Comparison of ENCODE assay signal across 11 cellular contexts in genomic region chr5:141695627-141696180, GRCh38. TPM values are rescaled to one million over a fixed set of nuclear protein-coding genes. Genes with fewer than 3 reads are reported as not detected.
DNase-seq lines count a peak whose midpoint lies in the region; ATAC-seq and TF ChIP-seq lines count a peak whose summit lies in the region.
"Had no signal": no experiment of that assay in that cellular context is flagged by ENCODE, and none has a peak within 500 bp of the region (broad histone marks: within the 10 kb centered on the region; RNA-seq: fewer than 3 reads in every experiment).

No MANE protein-coding gene starts in this region.

- H3K4me1 ChIP-seq in mucosa of descending colon (ENCODE audit: low read depth), result peaks cover 9% of the 10 kb centered on the region

- peak overlapping the region in 1 of 5 experiments; percentile 37 for H3K4me3 Mint-ChIP-seq in brain
- H3K4me3 Mint-ChIP-seq in activated T-helper 1 cell treated with anti-CD3 and anti-CD28 coated beads, Interleukin-12 subunit alpha, Interleukin-12 subunit beta, Interleukin-2, Interleukin-4 antibody, amounts not matched to agents 30 ng/mL and 10 ng/mL and 1 ng/mL, durations not matched to agents 14 hours and 24 hours and 36 hours, result no peak overlapping the region

- H3K36me3 Mint-ChIP-seq in brain, result no peaks in the 10 kb centered on the region
- no peaks in the 10 kb centered on the region for H3K36me3 Mint-ChIP-seq in activated T-helper 1 cell treated with anti-CD3 and anti-CD28 coated beads, Interleukin-12 subunit alpha, Interleukin-12 subunit beta, Interleukin-2, Interleukin-4 antibody, amounts not matched to agents 30 ng/mL and 10 ng/mL and 1 ng/mL, durations not matched to agents 14 hours and 24 hours and 36 hours (ENCODE audit: low read depth)

- no peak overlapping the region for H3K4me3 ChIP-seq in mucosa of descending colon
- H3K4me3 ChIP-seq: thoracic aorta had no signal

- no peaks in the 10 kb centered on the region for H3K36me3 ChIP-seq in mucosa of descending colon (ENCODE audit: low read depth)
- H3K36me3 ChIP-seq: thoracic aorta had no signal

- no peaks in the 10 kb centered on the region for H3K9me3 ChIP-seq in mucosa of descending colon
- H3K9me3 ChIP-seq: thoracic aorta had no signal

- TF ChIP-seq CTCF in brain (conservative IDR thresholded peaks at IDR 0.05) (no peak), mucosa of descending colon (IDR thresholded peaks at IDR 0.05) (no peak)

- intact Hi-C loops in mucosa of descending colon (cut with DNase I, micrococcal nuclease), result loop anchor here in 1 of 2 donors (5.0 kb wide), 1 partner anchor 262 kb away; the partner anchor contains the start of gene PCDH12
- intact Hi-C loops in activated T-helper 1 cell treated with anti-CD3 and anti-CD28 coated beads, Interleukin-12 subunit alpha, Interleukin-12 subunit beta, Interleukin-2, Interleukin-4 antibody, amounts not matched to agents 30 ng/mL and 10 ng/mL and 1 ng/mL, durations not matched to agents 14 hours and 24 hours and 36 hours (cut with micrococcal nuclease), result no loop called here

- peak; percentile 90 for DNase-seq in DMS 273 (lab: John Stamatoyannopoulos, UW; ENCODE audit: unreplicated experiment)
- DNase-seq in NCI-H2029 (lab: John Stamatoyannopoulos, UW), result peak; percentile 64
- DNase-seq in mucosa of descending colon, result peak in 2 of 3 donors; percentile 70 to 72
- DNase-seq in activated T-cell treated with anti-CD3 and anti-CD28 coated beads for 4 hours, result no peak
- DNase-seq in activated T-helper 1 cell treated with anti-CD3 and anti-CD28 coated beads, Interleukin-12 subunit alpha, Interleukin-12 subunit beta, Interleukin-2, Interleukin-4 antibody, amounts not matched to agents 30 ng/mL and 10 ng/mL and 1 ng/mL, durations not matched to agents 14 hours and 24 hours and 36 hours (ENCODE audit: low spot score), result no peak
- DNase-seq: activated CD8-positive, alpha-beta memory T cell treated with anti-CD3 and anti-CD28 coated beads, Interleukin-2, amount 50 U/mL, for 48 hours; aorta had no signal

- peak; percentile 78 for ATAC-seq in mucosa of descending colon
- ATAC-seq in HG03280 (IDR thresholded peaks at IDR 0.05; ENCODE audit: unreplicated experiment), result no peak
- ATAC-seq in GM21786 (IDR thresholded peaks at IDR 0.05; ENCODE audit: unreplicated experiment), result no peak

- H3K27ac Mint-ChIP-seq in brain, result peak overlapping the region; percentile 27 to 87 (median 58)
- H3K27ac Mint-ChIP-seq in activated T-helper 1 cell treated with anti-CD3 and anti-CD28 coated beads, Interleukin-12 subunit alpha, Interleukin-12 subunit beta, Interleukin-2, Interleukin-4 antibody, amounts not matched to agents 30 ng/mL and 10 ng/mL and 1 ng/mL, durations not matched to agents 14 hours and 24 hours and 36 hours, result no peak overlapping the region

- H3K4me1 Mint-ChIP-seq in brain, result peaks cover 61% of the 10 kb centered on the region
- H3K4me1 Mint-ChIP-seq in activated T-helper 1 cell treated with anti-CD3 and anti-CD28 coated beads, Interleukin-12 subunit alpha, Interleukin-12 subunit beta, Interleukin-2, Interleukin-4 antibody, amounts not matched to agents 30 ng/mL and 10 ng/mL and 1 ng/mL, durations not matched to agents 14 hours and 24 hours and 36 hours (ENCODE audit: low read depth), result peaks cover 29% of the 10 kb centered on the region

- peaks cover 9% of the 10 kb centered on the region for H3K27me3 Mint-ChIP-seq in brain
- peaks cover 21% of the 10 kb centered on the region for H3K27me3 Mint-ChIP-seq in activated T-helper 1 cell treated with anti-CD3 and anti-CD28 coated beads, Interleukin-12 subunit alpha, Interleukin-12 subunit beta, Interleukin-2, Interleukin-4 antibody, amounts not matched to agents 30 ng/mL and 10 ng/mL and 1 ng/mL, durations not matched to agents 14 hours and 24 hours and 36 hours (ENCODE audit: insufficient read depth)

- H3K9me3 Mint-ChIP-seq in brain, result no peaks in the 10 kb centered on the region
- H3K9me3 Mint-ChIP-seq in activated T-helper 1 cell treated with anti-CD3 and anti-CD28 coated beads, Interleukin-12 subunit alpha, Interleukin-12 subunit beta, Interleukin-2, Interleukin-4 antibody, amounts not matched to agents 30 ng/mL and 10 ng/mL and 1 ng/mL, durations not matched to agents 14 hours and 24 hours and 36 hours, result no peaks in the 10 kb centered on the region

RNA-seq across cellular contexts. Expression of gene ARAP3, which starts 13.7 kb away (rescaled TPM):
- 3.5 TPM for polyA plus RNA-seq in brain (ENCODE audit: insufficient read depth, low read depth, low replicate concordance)
- total RNA-seq in mucosa of descending colon, result 10 to 100 TPM in 1 of 3 donors, 1 to 10 TPM in 2; 5.7 to 10.9 (median 8.0) TPM
- total RNA-seq in activated T-helper 1 cell treated with anti-CD3 and anti-CD28 coated beads, Interleukin-12 subunit alpha, Interleukin-12 subunit beta, Interleukin-2, Interleukin-4 antibody, amounts not matched to agents 30 ng/mL and 10 ng/mL and 1 ng/mL, durations not matched to agents 14 hours and 24 hours and 36 hours, result 7.1 and 7.2 TPM in 2 replicates

RNA-seq across cellular contexts. Expression of gene FCHSD1, which starts 44.5 kb away (rescaled TPM):
- 4.0 TPM for polyA plus RNA-seq in brain (ENCODE audit: insufficient read depth, low read depth, low replicate concordance)
- 10 to 100 TPM; 16.3 to 23.3 (median 17.6) TPM for total RNA-seq in mucosa of descending colon
- 37.0 and 37.1 TPM in 2 replicates for total RNA-seq in activated T-helper 1 cell treated with anti-CD3 and anti-CD28 coated beads, Interleukin-12 subunit alpha, Interleukin-12 subunit beta, Interleukin-2, Interleukin-4 antibody, amounts not matched to agents 30 ng/mL and 10 ng/mL and 1 ng/mL, durations not matched to agents 14 hours and 24 hours and 36 hours

RNA-seq across cellular contexts. Expression of gene RELL2, which starts 58.9 kb away (rescaled TPM):
- polyA plus RNA-seq in brain (ENCODE audit: insufficient read depth, low read depth, low replicate concordance), result 13.1 TPM
- 1 to 10 TPM; 2.3 to 3.9 (median 3.3) TPM for total RNA-seq in mucosa of descending colon
- total RNA-seq in activated T-helper 1 cell treated with anti-CD3 and anti-CD28 coated beads, Interleukin-12 subunit alpha, Interleukin-12 subunit beta, Interleukin-2, Interleukin-4 antibody, amounts not matched to agents 30 ng/mL and 10 ng/mL and 1 ng/mL, durations not matched to agents 14 hours and 24 hours and 36 hours, result 19.3 and 19.5 TPM in 2 replicates

RNA-seq across cellular contexts. Expression of gene HDAC3, which starts 59.1 kb away (rescaled TPM):
- 33.7 TPM for polyA plus RNA-seq in brain (ENCODE audit: insufficient read depth, low read depth, low replicate concordance)
- total RNA-seq in mucosa of descending colon, result 10 to 100 TPM; 45.1 to 47.0 (median 45.8) TPM
- 83.1 and 87.2 TPM in 2 replicates for total RNA-seq in activated T-helper 1 cell treated with anti-CD3 and anti-CD28 coated beads, Interleukin-12 subunit alpha, Interleukin-12 subunit beta, Interleukin-2, Interleukin-4 antibody, amounts not matched to agents 30 ng/mL and 10 ng/mL and 1 ng/mL, durations not matched to agents 14 hours and 24 hours and 36 hours

Comparison
In these comparisons a context has a peak if more than half of its experiments do, and no peak if none do; other contexts are left out.
1. DNase-seq: peak in DMS 273 (single experiment), NCI-H2029 (single experiment) and mucosa of descending colon (2 of 3); none in activated T-cell treated with anti-CD3 and anti-CD28 coated beads for 4 hours (single experiment) and activated T-helper 1 cell treated with anti-CD3 and anti-CD28 coated beads, Interleukin-12 subunit alpha, Interleukin-12 subunit beta, Interleukin-2, Interleukin-4 antibody, amounts not matched to agents 30 ng/mL and 10 ng/mL and 1 ng/mL, durations not matched to agents 14 hours and 24 hours and 36 hours (single experiment).